12 cellular contexts compared by ENCODE assay signal in genomic region chr1:25927541-25928265, GRCh38. TPM values are rescaled to one million over a fixed set of nuclear protein-coding genes. Genes with fewer than 3 reads are reported as not detected.
DNase-seq lines count a peak whose midpoint lies in the region; ATAC-seq and TF ChIP-seq lines count a peak whose summit lies in the region.
"Had no signal": no experiment of that assay in that cellular context is flagged by ENCODE, and none has a peak within 500 bp of the region (broad histone marks: within the 10 kb centered on the region; RNA-seq: fewer than 3 reads in every experiment).

No MANE protein-coding gene starts in this region.

- peaks cover 12% of the 10 kb centered on the region for H3K27me3 Mint-ChIP-seq in endothelial cell (ENCODE audit: unreplicated experiment)

- peaks cover 69% of the 10 kb centered on the region for H3K4me1 Mint-ChIP-seq in endothelial cell (ENCODE audit: unreplicated experiment)

- ATAC-seq in GM19351 (IDR thresholded peaks at IDR 0.05; ENCODE audit: unreplicated experiment): no peak
- ATAC-seq: left ventricle myocardium superior had no signal

- no peak for TF ChIP-seq CTCF in endothelial cell (IDR thresholded peaks at IDR 0.05; ENCODE audit: unreplicated experiment)

- no peaks in the 10 kb centered on the region for H3K36me3 Mint-ChIP-seq in endothelial cell (ENCODE audit: low read depth, unreplicated experiment)

- H3K27ac ChIP-seq in temporal lobe (ENCODE audit: low read depth, low read length): peak overlapping the region; percentile 83
- H3K27ac ChIP-seq: sigmoid colon had no signal

- DNase-seq in SIG-M5 treated with dmso at 0.1 percent for 504 hours (lab: John Stamatoyannopoulos, UW; ENCODE audit: unreplicated experiment) (peak; percentile 14), SIG-M5 (lab: John Stamatoyannopoulos, UW) (no peak), NCI-H748 treated with DMSO at 0.1 percent for 48 hours (lab: John Stamatoyannopoulos, UW) (peak; percentile 54), endothelial cell (ENCODE audit: low spot score) (peak; percentile 76), NCI-H226 (no peak), NCI-H510A (lab: John Stamatoyannopoulos, UW) (no peak)
- DNase-seq: ACHN, HCEC 1CT, left ventricle myocardium superior, sigmoid colon had no signal

- no peaks in the 10 kb centered on the region for H3K9me3 Mint-ChIP-seq in endothelial cell (ENCODE audit: unreplicated experiment)

- H3K4me3 Mint-ChIP-seq in endothelial cell (ENCODE audit: unreplicated experiment): no peak overlapping the region

- H3K27ac Mint-ChIP-seq in endothelial cell (ENCODE audit: unreplicated experiment): peak overlapping the region; percentile 98

RNA-seq across cellular contexts. Expression of gene STMN1, which starts 21.5 kb away (rescaled TPM):
- 972 TPM for total RNA-seq in endothelial cell (ENCODE audit: unreplicated experiment)
- 699 TPM for total RNA-seq in temporal lobe

RNA-seq across cellular contexts. Expression of gene PAQR7, which starts 52.2 kb away (rescaled TPM):
- 18.7 TPM for total RNA-seq in endothelial cell (ENCODE audit: unreplicated experiment)
- 4.7 TPM for total RNA-seq in temporal lobe

Comparison
In these comparisons a context has a peak if more than half of its experiments do, and no peak if none do; other contexts are left out.
1. DNase-seq: peak in SIG-M5 treated with dmso at 0.1 percent for 504 hours (single experiment), NCI-H748 treated with DMSO at 0.1 percent for 48 hours (single experiment) and endothelial cell (single experiment); none in SIG-M5 (single experiment), NCI-H226 (single experiment) and NCI-H510A (single experiment).